Comparison of ENCODE assay signal across 1 cellular context in genomic region chr2:64330691-64331429, GRCh38.
TF ChIP-seq lines count a peak whose summit lies in the region.

No MANE protein-coding gene starts in this region.

TF ChIP-seq in HepG2, 621 proteins besides CTCF, POLR2A, EP300 and RAD21 (continued from another document and continues in another):
- TF ChIP-seq GPBP1L1 (CRISPR knock-in tag; IDR thresholded peaks at IDR 0.05) (no peak), ZNF576 (CRISPR knock-in tag; IDR thresholded peaks at IDR 0.05) (no peak), CENPT (CRISPR knock-in tag; IDR thresholded peaks at IDR 0.05; ENCODE audit: low read depth) (no peak), ZNF225 (CRISPR knock-in tag; IDR thresholded peaks at IDR 0.05) (no peak), ZNF256 (CRISPR knock-in tag; conservative IDR thresholded peaks at IDR 0.05) (no peak), MZF1 (CRISPR knock-in tag; IDR thresholded peaks at IDR 0.05; ENCODE audit: borderline replicate concordance) (no peak), ZNF337 (CRISPR knock-in tag; IDR thresholded peaks at IDR 0.05; ENCODE audit: borderline replicate concordance, low read depth) (no peak), ZNF501 (CRISPR knock-in tag; IDR thresholded peaks at IDR 0.05) (peak; percentile 36; the same call in 1 of the 2 replicates), CERS6 (CRISPR knock-in tag; IDR thresholded peaks at IDR 0.05) (no peak), TFAP4 (IDR thresholded peaks at IDR 0.05; ENCODE audit: borderline replicate concordance, low read depth) (no peak), SNAI1 (CRISPR knock-in tag; IDR thresholded peaks at IDR 0.05; ENCODE audit: borderline replicate concordance) (no peak), BCL3 (CRISPR knock-in tag; IDR thresholded peaks at IDR 0.05) (no peak), MAFG (CRISPR knock-in tag; IDR thresholded peaks at IDR 0.05) (no peak), ZBTB25 (CRISPR knock-in tag; IDR thresholded peaks at IDR 0.05) (no peak), SMAD3 (CRISPR knock-in tag; IDR thresholded peaks at IDR 0.05) (no peak), ZNF232 (CRISPR knock-in tag; IDR thresholded peaks at IDR 0.05; ENCODE audit: borderline replicate concordance) (no peak), PCBP2 (optimal IDR thresholded peaks at IDR 0.05; ENCODE audit: low read depth, low read length, poor library complexity, severe bottlenecking) (no peak), ZNF138 (CRISPR knock-in tag; IDR thresholded peaks at IDR 0.05; ENCODE audit: low read depth) (no peak), TMF1 (CRISPR knock-in tag; IDR thresholded peaks at IDR 0.05; ENCODE audit: low read depth) (no peak), MAZ (IDR thresholded peaks at IDR 0.05; ENCODE audit: borderline replicate concordance, low read depth, low read length) (no peak), MAZ (CRISPR knock-in tag; IDR thresholded peaks at IDR 0.05; ENCODE audit: low read depth) (no peak), ZNF550 (CRISPR knock-in tag; IDR thresholded peaks at IDR 0.05; ENCODE audit: borderline replicate concordance) (no peak), ZBTB39 (CRISPR knock-in tag; IDR thresholded peaks at IDR 0.05) (no peak), ATF1 (CRISPR knock-in tag; IDR thresholded peaks at IDR 0.05) (no peak), THAP11 (CRISPR knock-in tag; IDR thresholded peaks at IDR 0.05) (peak; percentile 26; the same call in 1 of the 2 replicates), KDM5A (IDR thresholded peaks at IDR 0.05; ENCODE audit: borderline replicate concordance, low read length) (no peak), TOE1 (CRISPR knock-in tag; IDR thresholded peaks at IDR 0.05) (no peak), ZFP36L2 (CRISPR knock-in tag; IDR thresholded peaks at IDR 0.05) (no peak), PITX1 (CRISPR knock-in tag; IDR thresholded peaks at IDR 0.05) (no peak), IKZF5 (CRISPR knock-in tag; IDR thresholded peaks at IDR 0.05) (0 out of 2 replicates have a peak, but pooled peaks have one; percentile 20), TEAD2 (CRISPR knock-in tag; IDR thresholded peaks at IDR 0.05) (no peak), SKIL (CRISPR knock-in tag; IDR thresholded peaks at IDR 0.05; ENCODE audit: borderline replicate concordance) (no peak), ZNF768 (CRISPR knock-in tag; IDR thresholded peaks at IDR 0.05) (no peak), HIVEP1 (CRISPR knock-in tag; IDR thresholded peaks at IDR 0.05) (0 out of 2 replicates have a peak, but pooled peaks have one; percentile 27), MAFK (conservative IDR thresholded peaks at IDR 0.05 in 1 of 2, IDR thresholded peaks at IDR 0.05 in 1 of 2; ENCODE audit: low read length in 2 of 2) (no peak), IRF2 (CRISPR knock-in tag; IDR thresholded peaks at IDR 0.05) (peak; percentile 50; the same call in 1 of the 2 replicates), ARNT (IDR thresholded peaks at IDR 0.05) (no peak), ZNF772 (CRISPR knock-in tag; IDR thresholded peaks at IDR 0.05) (no peak), GATA4 (IDR thresholded peaks at IDR 0.05; ENCODE audit: borderline replicate concordance, low read depth) (no peak), SKI (IDR thresholded peaks at IDR 0.05; ENCODE audit: partially characterized antibody) (no peak), ZFP62 (CRISPR knock-in tag; IDR thresholded peaks at IDR 0.05) (no peak), ARID2 (CRISPR knock-in tag; IDR thresholded peaks at IDR 0.05; ENCODE audit: borderline replicate concordance) (no peak), GTF3A (CRISPR knock-in tag; conservative IDR thresholded peaks at IDR 0.05) (no peak), ZNF318 (CRISPR knock-in tag; IDR thresholded peaks at IDR 0.05) (no peak)
